34 cellular contexts compared by ENCODE assay signal in genomic region chr22:40571887-40572286, GRCh38.
"Had no signal": no experiment of that assay in that cellular context is flagged by ENCODE, and none has a peak within 500 bp of the region (broad histone marks: within the 10 kb centered on the region; RNA-seq: fewer than 3 reads in every experiment).

No MANE protein-coding gene starts in this region.

- DNase-seq: Karpas-422, Kasumi-1, MG63, MM.1S, MV-4-11, NCI-H1048, NCI-H1092, NCI-H1092 treated with DMSO at 0.1 percent for 48 hours, NCI-H1105, NCI-H1105 treated with DMSO at 0.1 percent for 48 hours, NCI-H1417, NCI-H1417 treated with DMSO at 0.1 percent for 48 hours, NCI-H1436 treated with DMSO at 0.1 percent for 48 hours, NCI-H146, NCI-H1694, NCI-H1694 treated with DMSO at 0.1 percent for 48 hours, NCI-H187, NCI-H187 treated with DMSO at 0.1 percent for 48 hours, NCI-H1930, NCI-H2029, NCI-H2029 treated with DMSO at 0.1 percent for 48 hours, NCI-H2081, NCI-H2081 treated with DMSO at 0.1 percent for 48 hours, NCI-H2107, NCI-H2171, NCI-H2171 treated with DMSO at 0.1 percent for 48 hours, NCI-H2227 treated with DMSO at 0.1 percent for 48 hours, NCI-H226, NCI-H345, NCI-H446, NCI-H446 treated with DMSO at 0.1 percent for 48 hours, NCI-H510A, NCI-H510A treated with DMSO at 0.1 percent for 48 hours, NCI-H524 had no signal

- H3K4me3 ChIP-seq: MG63 had no signal
